ENCODE assay signal across 10 cellular contexts in genomic region chr9:137454506-137455360, GRCh38. TPM values are rescaled to one million over a fixed set of nuclear protein-coding genes. Genes with fewer than 3 reads are reported as not detected.
DNase-seq lines count a peak whose midpoint lies in the region; ATAC-seq and TF ChIP-seq lines count a peak whose summit lies in the region.
"Had no signal": no experiment of that assay in that cellular context is flagged by ENCODE, and none has a peak within 500 bp of the region (broad histone marks: within the 10 kb centered on the region; RNA-seq: fewer than 3 reads in every experiment).

No MANE protein-coding gene starts in this region.

- H3K9me3 Mint-ChIP-seq in natural killer cell = no peaks in the 10 kb centered on the region
- no peaks in the 10 kb centered on the region for H3K9me3 Mint-ChIP-seq in natural killer cell treated with Interleukin-12 subunit alpha and Interleukin-12 subunit beta and Interleukin-15 and Interleukin-18, amount 100 ng/mL, for 72 hours

- no peaks in the 10 kb centered on the region for H3K9me3 ChIP-seq in mesodermal cell (ENCODE audit: control insufficient read depth, low read length)
- H3K9me3 ChIP-seq in vagina = no peaks in the 10 kb centered on the region

- peak overlapping the region; percentile 49 for H3K27ac ChIP-seq in mesodermal cell (ENCODE audit: low read depth, low read length, severe bottlenecking)
- H3K27ac ChIP-seq in vagina = peak overlapping the region; percentile 62

- WGBS in mesodermal cell (ENCODE audit: insufficient coverage in 2 of 2), 2 experiments = 77 to 84% methylated on average over 29 to 30 of the region's 33 CpGs

- ATAC-seq in natural killer cell (no peak), GM21381 (IDR thresholded peaks at IDR 0.05; ENCODE audit: unreplicated experiment) (no peak), HG02610 (IDR thresholded peaks at IDR 0.05; ENCODE audit: unreplicated experiment) (no peak)
- no peak for ATAC-seq in natural killer cell treated with Interleukin-12 subunit alpha and Interleukin-12 subunit beta and Interleukin-15 and Interleukin-18, amount 100 ng/mL, for 72 hours

- H3K36me3 Mint-ChIP-seq in natural killer cell = no peaks in the 10 kb centered on the region
- H3K36me3 Mint-ChIP-seq in natural killer cell treated with Interleukin-12 subunit alpha and Interleukin-12 subunit beta and Interleukin-15 and Interleukin-18, amount 100 ng/mL, for 72 hours = no peaks in the 10 kb centered on the region

- H3K4me1 Mint-ChIP-seq in natural killer cell = peaks cover 6 to 56% of the 10 kb centered on the region in 2 donors
- H3K4me1 Mint-ChIP-seq in natural killer cell treated with Interleukin-12 subunit alpha and Interleukin-12 subunit beta and Interleukin-15 and Interleukin-18, amount 100 ng/mL, for 72 hours (ENCODE audit: low read depth in 2 of 2) = peaks cover 8 to 18% of the 10 kb centered on the region in 2 donors

- no peak overlapping the region for H3K4me3 ChIP-seq in mesodermal cell (ENCODE audit: extremely low read depth, insufficient read depth, low read length, poor library complexity, severe bottlenecking)
- H3K4me3 ChIP-seq in vagina = peak overlapping the region; percentile 37 to 47

- DNase-seq in natural killer cell = no peak
- no peak for DNase-seq in natural killer cell treated with Interleukin-12 subunit alpha and Interleukin-12 subunit beta and Interleukin-15 and Interleukin-18, amount 100 ng/mL, for 72 hours (ENCODE audit: low spot score)
- DNase-seq in effector CD4-positive, alpha-beta T cell = peak; percentile 1
- no peak for DNase-seq in vagina (ENCODE audit: extremely low spot score in 2 of 2)
- DNase-seq in globus pallidus (ENCODE audit: low spot score) = no peak
- DNase-seq: DMS79 had no signal

- H3K4me1 ChIP-seq in mesodermal cell (ENCODE audit: control insufficient read depth, insufficient read depth, low read length, poor library complexity, severe bottlenecking) (peaks cover 21% of the 10 kb centered on the region), vagina (peaks cover 36% of the 10 kb centered on the region)

- intact Hi-C loops in natural killer cell (cut with micrococcal nuclease) (no loop called here), vagina (cut with DNase I) (no loop called here)

- H3K27me3 Mint-ChIP-seq in natural killer cell (ENCODE audit: low read depth in 2 of 2) = no peaks in the 10 kb centered on the region
- no peaks in the 10 kb centered on the region for H3K27me3 Mint-ChIP-seq in natural killer cell treated with Interleukin-12 subunit alpha and Interleukin-12 subunit beta and Interleukin-15 and Interleukin-18, amount 100 ng/mL, for 72 hours

- TF ChIP-seq CTCF in natural killer cell (IDR thresholded peaks at IDR 0.05) (no peak), vagina (IDR thresholded peaks at IDR 0.05) (no peak)

- H3K4me3 Mint-ChIP-seq in natural killer cell = peak overlapping the region; percentile 60
- H3K4me3 Mint-ChIP-seq in natural killer cell treated with Interleukin-12 subunit alpha and Interleukin-12 subunit beta and Interleukin-15 and Interleukin-18, amount 100 ng/mL, for 72 hours = no peak overlapping the region

- H3K36me3 ChIP-seq in mesodermal cell (ENCODE audit: control insufficient read depth, insufficient read depth, low read length) (peaks cover 48% of the 10 kb centered on the region), vagina (peaks cover 0 to 3% of the 10 kb centered on the region in 2 donors)

- H3K27ac Mint-ChIP-seq in natural killer cell = peak overlapping the region in 1 of 2 donors; percentile 70
- no peak overlapping the region for H3K27ac Mint-ChIP-seq in natural killer cell treated with Interleukin-12 subunit alpha and Interleukin-12 subunit beta and Interleukin-15 and Interleukin-18, amount 100 ng/mL, for 72 hours

- no peaks in the 10 kb centered on the region for H3K27me3 ChIP-seq in vagina

- TF ChIP-seq POLR2A in vagina (IDR thresholded peaks at IDR 0.05) = no peak

RNA-seq across cellular contexts. Expression of gene NSMF, which starts 4.4 kb away (rescaled TPM):
- total RNA-seq in natural killer cell (100 to 1,000 TPM in 1 of 3 donors, 10 to 100 TPM in 2; 78.1 to 111 (median 87.8) TPM), vagina (35.1 TPM)
- 10 to 100 TPM; 17.1 to 36.4 TPM for total RNA-seq in natural killer cell treated with Interleukin-12 subunit alpha and Interleukin-12 subunit beta and Interleukin-15 and Interleukin-18, amount 100 ng/mL, for 72 hours
- polyA plus RNA-seq in mesodermal cell (2013, experiment 1 of 2) = 59.3 TPM
- 47.9 TPM for polyA plus RNA-seq in mesodermal cell (2013, experiment 2 of 2)

RNA-seq across cellular contexts. Expression of gene ENTPD8, which starts 13.6 kb away (rescaled TPM):
- total RNA-seq in natural killer cell (not detected), vagina (not detected)
- total RNA-seq in natural killer cell treated with Interleukin-12 subunit alpha and Interleukin-12 subunit beta and Interleukin-15 and Interleukin-18, amount 100 ng/mL, for 72 hours = not detected
- polyA plus RNA-seq in mesodermal cell (2013, experiment 1 of 2) = 0.18 TPM
- polyA plus RNA-seq in mesodermal cell (2013, experiment 2 of 2) = 0.25 TPM
- total RNA-seq: LHCN-M2 had no signal

RNA-seq across cellular contexts. Expression of gene NOXA1, which starts 31.5 kb away (rescaled TPM):
- 1 to 10 TPM; 4.7 to 10.0 (median 7.7) TPM for total RNA-seq in natural killer cell
- under 1 TPM; 0.33 to 0.62 TPM for total RNA-seq in natural killer cell treated with Interleukin-12 subunit alpha and Interleukin-12 subunit beta and Interleukin-15 and Interleukin-18, amount 100 ng/mL, for 72 hours
- 0.85 TPM for polyA plus RNA-seq in mesodermal cell (2013, experiment 1 of 2)
- polyA plus RNA-seq in mesodermal cell (2013, experiment 2 of 2) = 0.40 TPM
- 2.9 TPM for total RNA-seq in vagina

RNA-seq across cellular contexts. Expression of gene EXD3, which starts 31.8 kb away (rescaled TPM):
- total RNA-seq in natural killer cell = 10 to 100 TPM; 28.0 to 35.3 (median 29.6) TPM
- total RNA-seq in natural killer cell treated with Interleukin-12 subunit alpha and Interleukin-12 subunit beta and Interleukin-15 and Interleukin-18, amount 100 ng/mL, for 72 hours = 1 to 10 TPM; 7.6 to 7.9 TPM
- polyA plus RNA-seq in mesodermal cell (2013, experiment 1 of 2) = 21.2 TPM
- 15.2 TPM for polyA plus RNA-seq in mesodermal cell (2013, experiment 2 of 2)
- 35.6 TPM for total RNA-seq in vagina
